ENCODE assay signal across 13 cellular contexts in the genomic region with DNA sequence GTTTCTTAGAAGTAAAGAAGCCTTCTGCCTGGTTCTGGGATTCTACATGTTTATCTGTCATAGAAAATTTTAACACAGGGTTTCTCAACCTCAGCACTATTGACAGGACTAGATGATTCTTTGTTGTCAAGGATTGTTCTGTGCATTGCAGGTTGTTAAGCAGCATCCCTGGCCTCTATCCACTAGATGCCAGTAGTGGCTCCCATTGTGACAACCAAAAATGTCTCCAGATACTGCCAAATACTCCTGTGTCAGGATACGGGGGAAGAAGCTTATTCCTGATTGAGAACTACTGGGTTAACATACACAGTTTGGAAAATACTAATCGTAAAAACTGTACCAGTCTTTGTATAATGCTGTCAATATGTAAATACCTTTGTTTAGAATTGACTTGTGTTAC.
DNase-seq lines count a peak whose midpoint lies in the region; ATAC-seq and TF ChIP-seq lines count a peak whose summit lies in the region.
"Had no signal": no experiment of that assay in that cellular context is flagged by ENCODE, and none has a peak within 500 bp of the region (broad histone marks: within the 10 kb centered on the region; RNA-seq: fewer than 3 reads in every experiment).

No MANE protein-coding gene starts in this region.

- no peaks in the 10 kb centered on the region for H3K27me3 Mint-ChIP-seq in T-helper 1 cell treated with Interleukin-12 subunit alpha and Interleukin-12 subunit beta and Interleukin-4 antibody, amounts not matched to agents 30 μg/mL and 1 μg/mL, for 36 hours (ENCODE audit: low read depth)
- H3K27me3 Mint-ChIP-seq: central memory CD8-positive, alpha-beta T cell; naive B cell had no signal

- TF ChIP-seq CTCF in LNCaP clone FGC (IDR thresholded peaks at IDR 0.05; ENCODE audit: control insufficient read depth, extremely low read depth, insufficient read depth) (peak; percentile 66), esophagus muscularis mucosa (IDR thresholded peaks at IDR 0.05) (no peak)

- no peaks in the 10 kb centered on the region for H3K27me3 ChIP-seq in esophagus muscularis mucosa
- H3K27me3 ChIP-seq: stomach had no signal

- no peak for TF ChIP-seq EP300 in esophagus muscularis mucosa (IDR thresholded peaks at IDR 0.05)

- H3K27ac ChIP-seq in esophagus muscularis mucosa (replicated peaks in 1 of 4): no peak overlapping the region
- H3K27ac ChIP-seq: stomach had no signal

- H3K36me3 Mint-ChIP-seq in T-helper 1 cell treated with Interleukin-12 subunit alpha and Interleukin-12 subunit beta and Interleukin-4 antibody, amounts not matched to agents 30 μg/mL and 1 μg/mL, for 36 hours (ENCODE audit: low read depth): peaks cover 13% of the 10 kb centered on the region

- H3K4me3 Mint-ChIP-seq in T-helper 1 cell treated with Interleukin-12 subunit alpha and Interleukin-12 subunit beta and Interleukin-4 antibody, amounts not matched to agents 30 μg/mL and 1 μg/mL, for 36 hours: no peak overlapping the region
- H3K4me3 Mint-ChIP-seq: central memory CD8-positive, alpha-beta T cell; naive B cell had no signal

- 75% methylated on average over 2 of the region's 2 CpGs for WGBS in esophagus muscularis mucosa

- peaks cover 0 to 6% (median 0%) of the 10 kb centered on the region in 4 donors for H3K4me1 ChIP-seq in esophagus muscularis mucosa
- H3K4me1 ChIP-seq: stomach had no signal

- ATAC-seq in GM19328 (IDR thresholded peaks at IDR 0.05; ENCODE audit: unreplicated experiment): no peak
- no peak for ATAC-seq in HG03439 (IDR thresholded peaks at IDR 0.05; ENCODE audit: unreplicated experiment)

- intact Hi-C loops in esophagus muscularis mucosa (cut with DNase I): no loop called here

- no peak overlapping the region for H3K4me3 ChIP-seq in LNCaP clone FGC (ENCODE audit: low read depth, low read length)
- H3K4me3 ChIP-seq in esophagus muscularis mucosa: no peak overlapping the region
- H3K4me3 ChIP-seq: stomach had no signal

- H3K4me1 Mint-ChIP-seq in T-helper 1 cell treated with Interleukin-12 subunit alpha and Interleukin-12 subunit beta and Interleukin-4 antibody, amounts not matched to agents 30 μg/mL and 1 μg/mL, for 36 hours (ENCODE audit: low read depth): no peaks in the 10 kb centered on the region
- H3K4me1 Mint-ChIP-seq: central memory CD8-positive, alpha-beta T cell; naive B cell had no signal

- H3K9me3 ChIP-seq in esophagus muscularis mucosa: no peaks in the 10 kb centered on the region
- H3K9me3 ChIP-seq: stomach had no signal

- no peak for DNase-seq in T-helper 1 cell
- DNase-seq in LNCaP clone FGC (ENCODE audit: low read depth): peak; percentile 32
- peak; percentile 38 for DNase-seq in dermis blood vessel endothelial cell
- peak; percentile 92 for DNase-seq in pons (ENCODE audit: low spot score)
- DNase-seq in esophagus muscularis mucosa (ENCODE audit: extremely low spot score): no peak
- DNase-seq: glutamatergic neuron; naive B cell; stimulated activated CD4-positive, alpha-beta T cell treated with anti-CD3 and anti-CD28 coated beads, Interleukin-12 subunit alpha, Interleukin-12 subunit beta, amount 100 ng/mL, for 4 hours; stomach had no signal

- no peak for TF ChIP-seq POLR2A in esophagus muscularis mucosa (IDR thresholded peaks at IDR 0.05; ENCODE audit: low read depth)

- no peaks in the 10 kb centered on the region for H3K9me3 Mint-ChIP-seq in T-helper 1 cell treated with Interleukin-12 subunit alpha and Interleukin-12 subunit beta and Interleukin-4 antibody, amounts not matched to agents 30 μg/mL and 1 μg/mL, for 36 hours
- H3K9me3 Mint-ChIP-seq: central memory CD8-positive, alpha-beta T cell; naive B cell had no signal

- H3K27ac Mint-ChIP-seq in T-helper 1 cell treated with Interleukin-12 subunit alpha and Interleukin-12 subunit beta and Interleukin-4 antibody, amounts not matched to agents 30 μg/mL and 1 μg/mL, for 36 hours: peak overlapping the region; percentile 15

- peaks cover 12 to 87% (median 57%) of the 10 kb centered on the region in 4 donors for H3K36me3 ChIP-seq in esophagus muscularis mucosa

Comparison
In these comparisons a context has a peak if more than half of its experiments do, and no peak if none do; other contexts are left out.
1. DNase-seq: peak in LNCaP clone FGC (single experiment), dermis blood vessel endothelial cell (single experiment) and pons (single experiment); none in T-helper 1 cell (0 of 5) and esophagus muscularis mucosa (single experiment).